In genomic region chr20:63576311-63576710, GRCh38 we compare ENCODE assay signal across 34 cellular contexts. TPM values are rescaled to one million over a fixed set of nuclear protein-coding genes. Genes with fewer than 3 reads are reported as not detected.
A peak's percentile ranks its signal among the peaks of the same experiment; 100 is the strongest.
DNase-seq lines count a peak whose midpoint lies in the region; ATAC-seq, FAIRE-seq and TF ChIP-seq lines count a peak whose summit lies in the region.
"Had no signal": no experiment of that assay in that cellular context is flagged by ENCODE, and none has a peak within 500 bp of the region (broad histone marks: within the 10 kb centered on the region; RNA-seq: fewer than 3 reads in every experiment).

No MANE protein-coding gene starts in this region.

- peak overlapping the region; percentile 60 for H3K4me3 Mint-ChIP-seq in T-helper 1 cell treated with Interleukin-12 subunit alpha and Interleukin-12 subunit beta and Interleukin-4 antibody, amounts not matched to agents 30 μg/mL and 1 μg/mL, for 36 hours
- peak overlapping the region in 3 of 4 donors; percentile 37 to 84 (median 74) for H3K4me3 Mint-ChIP-seq in CD4-positive, CD25-positive, alpha-beta regulatory T cell
- peak overlapping the region; percentile 66 for H3K4me3 Mint-ChIP-seq in T-helper 17 cell
- peak overlapping the region in 6 of 10 donors; percentile 36 to 74 (median 63) for H3K4me3 Mint-ChIP-seq in naive thymus-derived CD8-positive, alpha-beta T cell
- H3K4me3 Mint-ChIP-seq: activated CD4-positive, alpha-beta memory T cell treated with anti-CD3 and anti-CD28 coated beads for 36 hours; CD8-positive, alpha-beta T cell; stimulated activated naive B cell treated with anti-CD40 and anti-IgM and Interleukin-4, amounts not matched to agents 10 μg/mL and 1 μg/mL and 100 μg/mL, for 72 hours had no signal

- H3K9me3 Mint-ChIP-seq in T-helper 1 cell treated with Interleukin-12 subunit alpha and Interleukin-12 subunit beta and Interleukin-4 antibody, amounts not matched to agents 30 μg/mL and 1 μg/mL, for 36 hours: no peaks in the 10 kb centered on the region
- H3K9me3 Mint-ChIP-seq in CD4-positive, CD25-positive, alpha-beta regulatory T cell: peaks cover 0 to 2% (median 0%) of the 10 kb centered on the region in 7 donors
- H3K9me3 Mint-ChIP-seq in naive thymus-derived CD8-positive, alpha-beta T cell: no peaks in the 10 kb centered on the region
- H3K9me3 Mint-ChIP-seq: activated CD4-positive, alpha-beta memory T cell treated with anti-CD3 and anti-CD28 coated beads for 36 hours; CD8-positive, alpha-beta T cell; effector memory CD8-positive, alpha-beta T cell; naive B cell; stimulated activated naive B cell treated with anti-CD40 and anti-IgM and Interleukin-4, amounts not matched to agents 10 μg/mL and 1 μg/mL and 100 μg/mL, for 72 hours had no signal

- H3K27ac ChIP-seq in CD4-positive, CD25-positive, alpha-beta regulatory T cell (ENCODE audit: insufficient read depth, low read length, poor library complexity, severe bottlenecking): no peak overlapping the region
- H3K27ac ChIP-seq: 22Rv1, SJCRH30 had no signal

- H3K36me3 Mint-ChIP-seq in T-helper 1 cell treated with Interleukin-12 subunit alpha and Interleukin-12 subunit beta and Interleukin-4 antibody, amounts not matched to agents 30 μg/mL and 1 μg/mL, for 36 hours (ENCODE audit: low read depth): no peaks in the 10 kb centered on the region
- H3K36me3 Mint-ChIP-seq in CD4-positive, CD25-positive, alpha-beta regulatory T cell: no peaks in the 10 kb centered on the region
- no peaks in the 10 kb centered on the region for H3K36me3 Mint-ChIP-seq in T-helper 17 cell (ENCODE audit: low read depth)
- no peaks in the 10 kb centered on the region for H3K36me3 Mint-ChIP-seq in naive thymus-derived CD8-positive, alpha-beta T cell
- H3K36me3 Mint-ChIP-seq: activated CD4-positive, alpha-beta memory T cell treated with anti-CD3 and anti-CD28 coated beads for 36 hours; CD8-positive, alpha-beta T cell; naive B cell; stimulated activated naive B cell treated with anti-CD40 and anti-IgM and Interleukin-4, amounts not matched to agents 10 μg/mL and 1 μg/mL and 100 μg/mL, for 72 hours had no signal

- no peak overlapping the region for H3K4me3 ChIP-seq in CD4-positive, CD25-positive, alpha-beta regulatory T cell (ENCODE audit: low read depth, low read length)
- H3K4me3 ChIP-seq: K562, SJCRH30 had no signal

- peak overlapping the region; percentile 50 for H3K27ac Mint-ChIP-seq in T-helper 1 cell treated with Interleukin-12 subunit alpha and Interleukin-12 subunit beta and Interleukin-4 antibody, amounts not matched to agents 30 μg/mL and 1 μg/mL, for 36 hours
- peak overlapping the region in 2 of 3 donors; percentile 37 to 76 for H3K27ac Mint-ChIP-seq in CD4-positive, CD25-positive, alpha-beta regulatory T cell
- H3K27ac Mint-ChIP-seq in T-helper 17 cell: no peak overlapping the region
- peak overlapping the region in 1 of 10 donors; percentile 78 for H3K27ac Mint-ChIP-seq in naive thymus-derived CD8-positive, alpha-beta T cell
- H3K27ac Mint-ChIP-seq: activated CD4-positive, alpha-beta memory T cell treated with anti-CD3 and anti-CD28 coated beads for 36 hours; CD8-positive, alpha-beta T cell; effector memory CD8-positive, alpha-beta T cell; stimulated activated naive B cell treated with anti-CD40 and anti-IgM and Interleukin-4, amounts not matched to agents 10 μg/mL and 1 μg/mL and 100 μg/mL, for 72 hours had no signal

- peaks cover 7% of the 10 kb centered on the region for H3K4me1 Mint-ChIP-seq in T-helper 1 cell treated with Interleukin-12 subunit alpha and Interleukin-12 subunit beta and Interleukin-4 antibody, amounts not matched to agents 30 μg/mL and 1 μg/mL, for 36 hours (ENCODE audit: low read depth)
- H3K4me1 Mint-ChIP-seq in CD4-positive, CD25-positive, alpha-beta regulatory T cell: peaks cover 0 to 10% (median 3%) of the 10 kb centered on the region in 4 donors
- H3K4me1 Mint-ChIP-seq in T-helper 17 cell: no peaks in the 10 kb centered on the region
- H3K4me1 Mint-ChIP-seq in naive thymus-derived CD8-positive, alpha-beta T cell: peaks cover 1 to 14% (median 5%) of the 10 kb centered on the region in 4 donors

- TF ChIP-seq POLR2A in H54 (IDR thresholded peaks at IDR 0.05; ENCODE audit: low read depth, low read length): no peak

- POLR2A ChIA-PET in naive thymus-derived CD8-positive, alpha-beta T cell (lab: Charles Lee): no interaction called here

- FAIRE-seq in H54 (lab: Jason Lieb, UNC): no peak
- FAIRE-seq: GM12891, H1, K562, keratinocyte had no signal

- DNase-seq in T-helper 1 cell (no peak), T-helper 17 cell (no peak), H54 (ENCODE audit: insufficient read length, low spot score) (no peak), A172 (ENCODE audit: low spot score) (no peak), foreskin melanocyte (no peak)
- no peak for DNase-seq in CD4-positive, CD25-positive, alpha-beta regulatory T cell
- DNase-seq in naive thymus-derived CD8-positive, alpha-beta T cell: no peak
- DNase-seq: activated CD4-positive, alpha-beta memory T cell treated with anti-CD3 and anti-CD28 coated beads for 36 hours; activated CD4-positive, CD25-positive, alpha-beta regulatory T cell; activated CD8-positive, alpha-beta memory T cell treated with anti-CD3 and anti-CD28 coated beads, Interleukin-2, amount 50 U/mL, for 4 hours; activated naive CD4-positive, alpha-beta T cell treated with anti-CD3 and anti-CD28 coated beads, Interleukin-2, amount 50 U/mL, for 16 hours; amygdala; DMS153; effector memory CD8-positive, alpha-beta T cell; erythroblast; naive B cell; NCI-H1092; NCI-H1694 treated with DMSO at 0.1 percent for 48 hours; NCI-H82; SJCRH30; stimulated activated naive B cell treated with anti-CD40 and anti-IgM and Interleukin-4, amounts not matched to agents 10 μg/mL and 1 μg/mL and 100 μg/mL, for 72 hours; SW 1271 had no signal

- H3K4me1 ChIP-seq in CD4-positive, CD25-positive, alpha-beta regulatory T cell (ENCODE audit: control insufficient read depth, insufficient read depth, low read length, poor library complexity, severe bottlenecking): peaks cover 31% of the 10 kb centered on the region

- H3K27me3 Mint-ChIP-seq in T-helper 1 cell treated with Interleukin-12 subunit alpha and Interleukin-12 subunit beta and Interleukin-4 antibody, amounts not matched to agents 30 μg/mL and 1 μg/mL, for 36 hours (ENCODE audit: low read depth): peaks cover 32% of the 10 kb centered on the region
- H3K27me3 Mint-ChIP-seq in CD4-positive, CD25-positive, alpha-beta regulatory T cell: peaks cover 10% of the 10 kb centered on the region
- H3K27me3 Mint-ChIP-seq in T-helper 17 cell: peaks cover 4% of the 10 kb centered on the region
- peaks cover 0 to 2% (median 0%) of the 10 kb centered on the region in 5 donors for H3K27me3 Mint-ChIP-seq in naive thymus-derived CD8-positive, alpha-beta T cell
- H3K27me3 Mint-ChIP-seq: effector memory CD8-positive, alpha-beta T cell; naive B cell had no signal

- H3K9me3 ChIP-seq in CD4-positive, CD25-positive, alpha-beta regulatory T cell (ENCODE audit: control insufficient read depth in 2 of 2, low read length in 2 of 2): no peaks in the 10 kb centered on the region
- no peaks in the 10 kb centered on the region for H3K9me3 ChIP-seq in T-helper 17 cell (ENCODE audit: control insufficient read depth, low read length, poor library complexity, severe bottlenecking)
- H3K9me3 ChIP-seq: SJCRH30 had no signal

- no peak for ATAC-seq in CD4-positive, CD25-positive, alpha-beta regulatory T cell (ENCODE audit: low read depth in 2 of 2)
- ATAC-seq in T-helper 17 cell: no peak
- ATAC-seq in naive thymus-derived CD8-positive, alpha-beta T cell: no peak
- ATAC-seq: CD8-positive, alpha-beta T cell; effector memory CD8-positive, alpha-beta T cell; K562; stimulated activated naive B cell treated with anti-CD40 and anti-IgM and Interleukin-4, amounts not matched to agents 10 μg/mL and 1 μg/mL and 100 μg/mL, for 72 hours had no signal

- H3K36me3 ChIP-seq in CD4-positive, CD25-positive, alpha-beta regulatory T cell (ENCODE audit: control insufficient read depth, insufficient read depth, low read length): no peaks in the 10 kb centered on the region
- H3K36me3 ChIP-seq: SJCRH30 had no signal

- no peaks in the 10 kb centered on the region for H3K27me3 ChIP-seq in CD4-positive, CD25-positive, alpha-beta regulatory T cell (ENCODE audit: control insufficient read depth, insufficient read depth, low read length)

RNA-seq across cellular contexts. Expression of gene HELZ2, which starts 2.3 kb away (rescaled TPM):
- 124 TPM for total RNA-seq in CD4-positive, CD25-positive, alpha-beta regulatory T cell
- polyA plus RNA-seq in CD4-positive, CD25-positive, alpha-beta regulatory T cell: 1 to 10 TPM; 5.8 to 8.9 (median 7.1) TPM
- total RNA-seq in T-helper 17 cell: 10 to 100 TPM; 48.0 to 54.8 TPM
- total RNA-seq in naive thymus-derived CD8-positive, alpha-beta T cell: 10 to 100 TPM; 22.7 to 24.4 TPM
- 1 to 10 TPM; 3.1 to 4.6 (median 4.1) TPM for polyA plus RNA-seq in naive thymus-derived CD8-positive, alpha-beta T cell
- 17.1 and 17.2 TPM in 2 replicates for total RNA-seq in A172 (2014; rRNA removed; shearing (Covaris generic))

RNA-seq across cellular contexts. Expression of gene FNDC11, which starts 22.4 kb away (rescaled TPM):
- 1.5 TPM for total RNA-seq in CD4-positive, CD25-positive, alpha-beta regulatory T cell
- under 1 TPM; 0.07 to 0.94 (median 0.18) TPM for polyA plus RNA-seq in CD4-positive, CD25-positive, alpha-beta regulatory T cell
- total RNA-seq in T-helper 17 cell: under 1 TPM; 0.44 to 0.99 TPM
- under 1 TPM; 0.13 to 0.36 TPM for total RNA-seq in naive thymus-derived CD8-positive, alpha-beta T cell
- under 1 TPM in 1 of 3 donors, not detected in 2; 0.25 TPM for polyA plus RNA-seq in naive thymus-derived CD8-positive, alpha-beta T cell
- total RNA-seq in A172 (2014; rRNA removed; shearing (Covaris generic)): 1.8 and 2.9 TPM in 2 replicates

RNA-seq across cellular contexts. Expression of gene SRMS, which starts 28.8 kb away (rescaled TPM):
- total RNA-seq in CD4-positive, CD25-positive, alpha-beta regulatory T cell: not detected
- not detected for polyA plus RNA-seq in CD4-positive, CD25-positive, alpha-beta regulatory T cell
- total RNA-seq in T-helper 17 cell: not detected
- total RNA-seq in naive thymus-derived CD8-positive, alpha-beta T cell: not detected
- not detected for polyA plus RNA-seq in naive thymus-derived CD8-positive, alpha-beta T cell
- total RNA-seq in A172 (2014; rRNA removed; shearing (Covaris generic)): not detected in 2 replicates
- total RNA-seq: activated CD4-positive, alpha-beta memory T cell treated with anti-CD3 and anti-CD28 coated beads for 36 hours; CD8-positive, alpha-beta T cell; fibroblast of villous mesenchyme; K562; left ventricle myocardium superior; NCI-H460; osteocyte; SJCRH30; skeletal muscle tissue had no signal

RNA-seq across cellular contexts. Expression of gene PTK6, which starts 39.1 kb away (rescaled TPM):
- 0.20 TPM for total RNA-seq in CD4-positive, CD25-positive, alpha-beta regulatory T cell
- polyA plus RNA-seq in CD4-positive, CD25-positive, alpha-beta regulatory T cell: under 1 TPM in 3 of 4 donors, not detected in 1; 0.15 to 0.21 (median 0.19) TPM
- under 1 TPM; 0.50 to 0.80 TPM for total RNA-seq in T-helper 17 cell
- under 1 TPM; 0.16 to 0.29 TPM for total RNA-seq in naive thymus-derived CD8-positive, alpha-beta T cell
- polyA plus RNA-seq in naive thymus-derived CD8-positive, alpha-beta T cell: under 1 TPM; 0.09 to 0.44 (median 0.15) TPM
- 2.0 and 2.4 TPM in 2 replicates for total RNA-seq in A172 (2014; rRNA removed; shearing (Covaris generic))
- total RNA-seq: K562, left ventricle myocardium superior, skeletal muscle tissue had no signal

RNA-seq across cellular contexts. Expression of gene GMEB2, which starts 50.6 kb away (rescaled TPM):
- 21.9 TPM for total RNA-seq in CD4-positive, CD25-positive, alpha-beta regulatory T cell
- polyA plus RNA-seq in CD4-positive, CD25-positive, alpha-beta regulatory T cell: 10 to 100 TPM in 2 of 4 donors, 1 to 10 TPM in 2; 8.3 to 10.5 (median 9.4) TPM
- 10 to 100 TPM; 17.3 to 21.0 TPM for total RNA-seq in T-helper 17 cell
- 10 to 100 TPM; 26.1 to 26.6 TPM for total RNA-seq in naive thymus-derived CD8-positive, alpha-beta T cell
- polyA plus RNA-seq in naive thymus-derived CD8-positive, alpha-beta T cell: 10 to 100 TPM in 1 of 3 donors, 1 to 10 TPM in 2; 6.2 to 16.3 (median 6.8) TPM
- 15.0 and 17.5 TPM in 2 replicates for total RNA-seq in A172 (2014; rRNA removed; shearing (Covaris generic))
